ENCODE assay signal across 1 cellular context in the genomic region with DNA sequence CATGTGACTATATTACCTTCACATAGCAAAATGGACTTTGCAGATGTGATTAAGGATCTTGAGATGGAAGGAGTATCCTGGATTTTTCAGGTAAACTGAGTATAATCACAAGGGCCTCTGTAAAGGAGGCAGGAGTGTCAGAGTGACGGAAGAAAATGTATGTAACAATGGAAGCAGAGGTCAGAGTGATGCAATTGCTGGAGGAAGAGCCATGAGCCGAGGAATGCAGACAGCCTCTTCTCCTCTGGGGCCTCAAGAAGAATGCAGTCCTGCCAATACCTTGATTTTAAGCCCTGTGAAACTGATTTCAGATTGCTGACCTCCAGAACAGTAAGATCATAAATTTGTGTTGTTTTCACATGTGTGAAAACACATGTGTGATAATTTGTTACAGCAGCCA.
TF ChIP-seq lines count a peak whose summit lies in the region.

No MANE protein-coding gene starts in this region.

TF ChIP-seq in H1, 55 proteins besides CTCF, POLR2A, EP300 and RAD21:
- TF ChIP-seq TEAD4 (IDR thresholded peaks at IDR 0.05; ENCODE audit: low read depth, low read length) (0 out of 2 replicates have a peak, but pooled peaks have one; percentile 18), CEBPB (IDR thresholded peaks at IDR 0.05; ENCODE audit: low read depth, low read length) (peak; percentile 78), FOSL1 (IDR thresholded peaks at IDR 0.05; ENCODE audit: insufficient read depth, low read depth, low read length) (no peak), EGR1 (IDR thresholded peaks at IDR 0.05; ENCODE audit: borderline replicate concordance, low read depth, low read length) (no peak)
TF ChIP-seq in H1: peak in this region for 2.
